ENCODE assay signal across 8 cellular contexts in the genomic region with DNA sequence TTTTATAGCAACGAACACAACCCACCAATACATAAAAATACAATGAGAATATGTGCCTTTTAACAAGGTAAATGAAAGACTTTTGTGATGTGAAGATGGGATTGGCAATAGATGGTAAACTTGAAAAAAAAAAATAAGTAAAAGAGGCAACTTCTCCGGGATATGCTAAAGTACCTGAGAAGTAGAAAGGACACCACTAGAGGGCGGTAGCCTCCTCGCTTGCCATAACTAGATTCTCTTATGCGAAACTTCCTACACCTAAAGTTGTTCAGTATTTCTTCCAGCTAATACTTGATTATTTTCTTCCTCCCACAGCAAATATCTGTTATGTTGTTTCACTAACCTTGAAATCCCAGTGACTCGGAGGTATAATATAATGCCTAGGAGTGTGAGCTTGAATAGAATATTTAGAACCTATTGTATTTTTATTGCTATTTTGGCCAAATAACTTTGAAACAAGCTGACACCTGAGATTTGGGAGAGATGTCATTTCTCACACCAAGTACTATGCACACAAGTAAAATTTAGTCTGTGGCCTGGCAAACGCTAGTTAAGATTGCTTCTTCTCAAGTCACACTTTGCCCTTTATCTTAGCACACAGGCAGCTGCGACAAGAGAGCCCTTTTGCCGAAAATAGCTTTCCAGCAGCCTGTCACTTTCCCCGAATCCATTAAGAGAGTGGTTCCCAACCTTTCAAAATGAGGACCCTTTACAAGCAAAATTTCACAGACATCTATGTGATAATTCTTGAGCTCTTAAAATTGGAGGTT. TPM values are rescaled to one million over a fixed set of nuclear protein-coding genes. Genes with fewer than 3 reads are reported as not detected.
A peak's percentile ranks its signal among the peaks of the same experiment; 100 is the strongest.
DNase-seq lines count a peak whose midpoint lies in the region; ATAC-seq and TF ChIP-seq lines count a peak whose summit lies in the region.

No MANE protein-coding gene starts in this region.

- H3K4me3 ChIP-seq in SJSA1 (no peak overlapping the region), heart left ventricle (peak overlapping the region in 4 of 12 donors; percentile 4 to 25 (median 16))

- H3K4me1 ChIP-seq in SJSA1 (replicated peaks) = no peaks in the 10 kb centered on the region
- peaks cover 0 to 56% (median 15%) of the 10 kb centered on the region in 12 donors for H3K4me1 ChIP-seq in heart left ventricle

- no peak overlapping the region for H3K27ac Mint-ChIP-seq in activated naive CD4-positive, alpha-beta T cell treated with anti-CD3 and anti-CD28 coated beads, Interleukin-2, amount 50 U/mL, for 72 hours

- H3K27ac ChIP-seq in SJSA1 (no peak overlapping the region), heart left ventricle (peak overlapping the region; percentile 65 to 94 (median 83))

- no peaks in the 10 kb centered on the region for H3K36me3 Mint-ChIP-seq in activated naive CD4-positive, alpha-beta T cell treated with anti-CD3 and anti-CD28 coated beads, Interleukin-2, amount 50 U/mL, for 72 hours

- H3K36me3 ChIP-seq in SJSA1 (no peaks in the 10 kb centered on the region), heart left ventricle (no peaks in the 10 kb centered on the region)

- WGBS in heart left ventricle, 4 donors = 9 to 17% (median 15%) methylated on average over 10 of the region's 10 CpGs

- intact Hi-C loops in heart left ventricle (cut with DNase I) = loop anchor here (1.0 to 10.0 kb wide), 10 partner anchors 55 to 190 kb away; no protein-coding TSS in a partner anchor

- H3K9me3 ChIP-seq in SJSA1 (replicated peaks) (no peaks in the 10 kb centered on the region), heart left ventricle (peaks cover 0 to 5% (median 0%) of the 10 kb centered on the region in 12 donors)

- H3K9me3 Mint-ChIP-seq in activated naive CD4-positive, alpha-beta T cell treated with anti-CD3 and anti-CD28 coated beads, Interleukin-2, amount 50 U/mL, for 72 hours = peaks cover 0 to 4% of the 10 kb centered on the region in 2 donors

- H3K27me3 ChIP-seq in SJSA1 (replicated peaks) (no peaks in the 10 kb centered on the region), heart left ventricle (no peaks in the 10 kb centered on the region)

- DNase-seq in DMS53 (lab: John Stamatoyannopoulos, UW) = peak; percentile 81
- peak; percentile 55 to 63 for DNase-seq in SJSA1 (ENCODE audit: low read depth in 1 of 2, low spot score in 2 of 2)
- DNase-seq in activated naive CD4-positive, alpha-beta T cell treated with anti-CD3 and anti-CD28 coated beads, Interleukin-2, amount 50 U/mL, for 72 hours (ENCODE audit: low spot score in 2 of 2) = peak in 1 of 2 donors; percentile 51
- DNase-seq in heart left ventricle = peak in 4 of 5 donors; percentile 68 to 79 (median 74)
- DNase-seq in pulmonary artery endothelial cell (ENCODE audit: low read depth, low spot score) = peak; percentile 67

- TF ChIP-seq POLR2A in heart left ventricle (IDR thresholded peaks at IDR 0.05) = no peak

- ATAC-seq in GM21526 (IDR thresholded peaks at IDR 0.05; ENCODE audit: low FRiP score, unreplicated experiment) (peak; percentile 87), heart left ventricle (peak; percentile 31 to 48 (median 42)), GM21825 (IDR thresholded peaks at IDR 0.05; ENCODE audit: unreplicated experiment) (no peak)
- ATAC-seq in activated naive CD4-positive, alpha-beta T cell treated with anti-CD3 and anti-CD28 coated beads, Interleukin-2, amount 50 U/mL, for 72 hours = peak; percentile 56 to 65

- TF ChIP-seq CTCF in LNCAP (IDR thresholded peaks at IDR 0.05) = peak; percentile 84
- peak; percentile 84 to 96 (median 90) for TF ChIP-seq CTCF in heart left ventricle (IDR thresholded peaks at IDR 0.05)

RNA-seq across cellular contexts. Expression of a gene that starts 44.9 kb away (rescaled TPM):
- total RNA-seq in SJSA1 (2014; rRNA removed; shearing (Covaris generic)) = 84.2 and 133 TPM in 2 replicates
- total RNA-seq in activated naive CD4-positive, alpha-beta T cell treated with anti-CD3 and anti-CD28 coated beads, Interleukin-2, amount 50 U/mL, for 72 hours = 10 to 100 TPM; 18.6 to 21.8 TPM
- total RNA-seq in heart left ventricle (1,000 to 10,000 TPM in 7 of 9 donors, 100 to 1,000 TPM in 2; 814 to 1,378 (median 1,064) TPM), pulmonary artery endothelial cell (175 and 177 TPM in 2 replicates)
- polyA plus RNA-seq in heart left ventricle = 100 to 1,000 TPM; 262 to 648 TPM
